ENCODE assay signal across 29 cellular contexts in genomic region chr15:67820147-67820991, GRCh38. TPM values are rescaled to one million over a fixed set of nuclear protein-coding genes. Genes with fewer than 3 reads are reported as not detected.
DNase-seq lines count a peak whose midpoint lies in the region; ATAC-seq and TF ChIP-seq lines count a peak whose summit lies in the region.
"Had no signal": no experiment of that assay in that cellular context is flagged by ENCODE, and none has a peak within 500 bp of the region (broad histone marks: within the 10 kb centered on the region; RNA-seq: fewer than 3 reads in every experiment).

No MANE protein-coding gene starts in this region.

- H3K9me3 Mint-ChIP-seq in activated CD4-positive, alpha-beta T cell treated with anti-CD3 and anti-CD28 coated beads, Interleukin-2, amount 10 ng/mL, durations not matched to agents 24 days and 14 days, result peaks cover 3% of the 10 kb centered on the region
- H3K9me3 Mint-ChIP-seq in endothelial cell (ENCODE audit: unreplicated experiment) (no peaks in the 10 kb centered on the region), nephron progenitor cell (peaks cover 26% of the 10 kb centered on the region)

- intact Hi-C loops in activated CD4-positive, alpha-beta T cell treated with anti-CD3 and anti-CD28 coated beads, Interleukin-2, amount 10 ng/mL, durations not matched to agents 24 days and 14 days (cut with micrococcal nuclease), result loop anchor here (5.0 kb wide), 1 partner anchor 278 kb away; the partner anchor contains the start of gene MAP2K5

- H3K36me3 ChIP-seq in HUES48 (ENCODE audit: control insufficient read depth, insufficient read depth, low read length), result no peaks in the 10 kb centered on the region

- peak overlapping the region; percentile 49 for H3K4me3 ChIP-seq in HUES48 (ENCODE audit: low read depth, low read length)
- H3K4me3 ChIP-seq: body of pancreas, coronary artery, SK-N-MC, smooth muscle cell had no signal

- no peak for ATAC-seq in SK-N-SH treated with all-trans-retinoic acid at 6 μM for 48 hours

- H3K27ac Mint-ChIP-seq in activated CD4-positive, alpha-beta T cell treated with anti-CD3 and anti-CD28 coated beads, Interleukin-2, amount 10 ng/mL, durations not matched to agents 24 days and 14 days, result peak overlapping the region; percentile 62
- H3K27ac Mint-ChIP-seq in endothelial cell (ENCODE audit: unreplicated experiment), result no peak overlapping the region
- H3K27ac Mint-ChIP-seq in nephron progenitor cell, result no peak overlapping the region
- H3K27ac Mint-ChIP-seq: activated CD8-positive, alpha-beta T cell treated with anti-CD3 and anti-CD28 coated beads for 36 hours; activated naive CD8-positive, alpha-beta T cell; nephron; progenitor cell of endocrine pancreas had no signal

- no peak overlapping the region for H3K9ac ChIP-seq in HUES48 (ENCODE audit: low read depth, low read length)

- peaks cover 13% of the 10 kb centered on the region for H3K4me1 Mint-ChIP-seq in activated CD4-positive, alpha-beta T cell treated with anti-CD3 and anti-CD28 coated beads, Interleukin-2, amount 10 ng/mL, durations not matched to agents 24 days and 14 days
- H3K4me1 Mint-ChIP-seq in endothelial cell (ENCODE audit: unreplicated experiment) (peaks cover 14% of the 10 kb centered on the region), nephron progenitor cell (peaks cover 26% of the 10 kb centered on the region)

- DNase-seq in activated CD4-positive, alpha-beta T cell treated with anti-CD3 and anti-CD28 coated beads, Interleukin-2, amount 10 ng/mL, durations not matched to agents 24 days and 14 days, result no peak
- no peak for DNase-seq in activated CD4-positive, alpha-beta T cell treated with anti-CD3 and anti-CD28 coated beads for 48 hours
- DNase-seq in endothelial cell (ENCODE audit: low spot score) (peak; percentile 2), nephron progenitor cell (no peak), NCI-H345 treated with DMSO at 0.1 percent for 48 hours (lab: John Stamatoyannopoulos, UW; ENCODE audit: unreplicated experiment) (no peak)
- DNase-seq in activated T-cell treated with anti-CD3 and anti-CD28 coated beads, Interleukin-2, amount 50 U/mL, for 1 hour, result no peak
- DNase-seq: 8988T; activated CD4-positive, CD25-positive, alpha-beta regulatory T cell; activated T-cell treated with anti-CD3 and anti-CD28 coated beads, Interleukin-2, amount 50 U/mL, for 4 hours; COR-L47; DMS79 treated with DMSO at 0.1 percent for 48 hours; Karpas-422; NCI-H1092; NCI-H2029; stimulated activated CD4-positive, alpha-beta T cell treated with anti-CD3 and anti-CD28 coated beads, Interleukin-4, amount 100 ng/mL, for 4 hours had no signal

- no peaks in the 10 kb centered on the region for H3K9me3 ChIP-seq in HUES48 (ENCODE audit: control insufficient read depth, insufficient read depth, low read length)

- peaks cover 6% of the 10 kb centered on the region for H3K36me3 Mint-ChIP-seq in activated CD4-positive, alpha-beta T cell treated with anti-CD3 and anti-CD28 coated beads, Interleukin-2, amount 10 ng/mL, durations not matched to agents 24 days and 14 days (ENCODE audit: low read depth)
- H3K36me3 Mint-ChIP-seq in endothelial cell (ENCODE audit: low read depth, unreplicated experiment), result peaks cover 6% of the 10 kb centered on the region
- H3K36me3 Mint-ChIP-seq in nephron progenitor cell (ENCODE audit: low read depth), result peaks cover 18% of the 10 kb centered on the region

- H3K4me3 Mint-ChIP-seq in activated CD4-positive, alpha-beta T cell treated with anti-CD3 and anti-CD28 coated beads, Interleukin-2, amount 10 ng/mL, durations not matched to agents 24 days and 14 days, result no peak overlapping the region
- H3K4me3 Mint-ChIP-seq in endothelial cell (ENCODE audit: unreplicated experiment), result no peak overlapping the region
- H3K4me3 Mint-ChIP-seq in nephron progenitor cell, result peak overlapping the region; percentile 18
- H3K4me3 Mint-ChIP-seq: activated CD8-positive, alpha-beta T cell treated with anti-CD3 and anti-CD28 coated beads for 36 hours; activated naive CD8-positive, alpha-beta T cell; activated T-cell treated with anti-CD3 and anti-CD28 coated beads, Interleukin-2, amount 50 U/mL, for 4 hours had no signal

- peaks cover 35% of the 10 kb centered on the region for H3K4me1 ChIP-seq in HUES48 (ENCODE audit: control insufficient read depth, insufficient read depth, low read length)

- TF ChIP-seq CTCF in endothelial cell (IDR thresholded peaks at IDR 0.05; ENCODE audit: unreplicated experiment), result no peak
- no peak for TF ChIP-seq CTCF in nephron progenitor cell (IDR thresholded peaks at IDR 0.05)

- H3K27me3 Mint-ChIP-seq in activated CD4-positive, alpha-beta T cell treated with anti-CD3 and anti-CD28 coated beads, Interleukin-2, amount 10 ng/mL, durations not matched to agents 24 days and 14 days, result peaks cover 77% of the 10 kb centered on the region
- H3K27me3 Mint-ChIP-seq in endothelial cell (ENCODE audit: unreplicated experiment) (peaks cover 29% of the 10 kb centered on the region), nephron progenitor cell (ENCODE audit: low read depth, poor library complexity) (peaks cover 96% of the 10 kb centered on the region)

- no peak overlapping the region for H3K27ac ChIP-seq in HUES48 (ENCODE audit: low read depth, low read length)
- H3K27ac ChIP-seq: body of pancreas, coronary artery, SK-N-MC had no signal

- peaks cover 85% of the 10 kb centered on the region for H3K27me3 ChIP-seq in HUES48 (ENCODE audit: control insufficient read depth, insufficient read depth, low read length)

TF ChIP-seq in SK-N-SH treated with all-trans-retinoic acid at 6 μM for 48 hours, 23 proteins besides CTCF, POLR2A, EP300 and RAD21:
- no peak for TF ChIP-seq GLIS3 (CRISPR knock-in tag; IDR thresholded peaks at IDR 0.05)
- TF ChIP-seq ARNTL (CRISPR knock-in tag; IDR thresholded peaks at IDR 0.05; ENCODE audit: borderline replicate concordance, low read depth), result no peak
- TF ChIP-seq ISL1 (CRISPR knock-in tag; IDR thresholded peaks at IDR 0.05), result no peak
- no peak for TF ChIP-seq CSDC2 (CRISPR knock-in tag; IDR thresholded peaks at IDR 0.05)
- no peak for TF ChIP-seq ZNF8 (CRISPR knock-in tag; IDR thresholded peaks at IDR 0.05)
- TF ChIP-seq PATZ1 (CRISPR knock-in tag; IDR thresholded peaks at IDR 0.05; ENCODE audit: borderline replicate concordance), result no peak
- no peak for TF ChIP-seq ZNF70 (CRISPR knock-in tag; IDR thresholded peaks at IDR 0.05)
- TF ChIP-seq ZFP30 (CRISPR knock-in tag; IDR thresholded peaks at IDR 0.05), result no peak

RNA-seq across cellular contexts. Expression of gene SKOR1, which starts 4.9 kb away (rescaled TPM):
- 0.09 and 0.14 TPM in 2 replicates for total RNA-seq in activated CD4-positive, alpha-beta T cell treated with anti-CD3 and anti-CD28 coated beads, Interleukin-2, amount 10 ng/mL, durations not matched to agents 24 days and 14 days
- total RNA-seq in endothelial cell (ENCODE audit: unreplicated experiment), result 0.21 TPM

RNA-seq across cellular contexts. Expression of gene RNU6-1, which starts 19.5 kb away (rescaled TPM):
- not detected in 2 replicates for total RNA-seq in activated CD4-positive, alpha-beta T cell treated with anti-CD3 and anti-CD28 coated beads, Interleukin-2, amount 10 ng/mL, durations not matched to agents 24 days and 14 days
- total RNA-seq in endothelial cell (ENCODE audit: unreplicated experiment), result not detected
- total RNA-seq: activated CD8-positive, alpha-beta T cell treated with anti-CD3 and anti-CD28 coated beads for 36 hours; activated T-cell treated with anti-CD3 and anti-CD28 coated beads, Interleukin-2, amount 50 U/mL, for 4 hours; body of pancreas; mesenteric fat pad; NCI-H460; progenitor cell of endocrine pancreas; smooth muscle cell; subcutaneous adipose tissue; urinary bladder had no signal
